In genomic region chr1:226355679-226356583, GRCh38 we compare ENCODE assay signal across 10 cellular contexts. TPM values are rescaled to one million over a fixed set of nuclear protein-coding genes. Genes with fewer than 3 reads are reported as not detected.
A peak's percentile ranks its signal among the peaks of the same experiment; 100 is the strongest.
DNase-seq lines count a peak whose midpoint lies in the region; ATAC-seq and TF ChIP-seq lines count a peak whose summit lies in the region.
"Had no signal": no experiment of that assay in that cellular context is flagged by ENCODE, and none has a peak within 500 bp of the region (broad histone marks: within the 10 kb centered on the region; RNA-seq: fewer than 3 reads in every experiment).

No MANE protein-coding gene starts in this region.

- no peaks in the 10 kb centered on the region for H3K4me1 Mint-ChIP-seq in activated naive CD4-positive, alpha-beta T cell treated with anti-CD3 and anti-CD28 coated beads, Interleukin-2, amount 50 U/mL, for 24 hours
- H3K4me1 Mint-ChIP-seq in endodermal cell (no peaks in the 10 kb centered on the region), immature natural killer cell (no peaks in the 10 kb centered on the region)

- H2AFZ ChIP-seq in MM.1S (ENCODE audit: low read length): no peak overlapping the region

- peaks cover 11% of the 10 kb centered on the region for H3K36me3 Mint-ChIP-seq in activated naive CD4-positive, alpha-beta T cell treated with anti-CD3 and anti-CD28 coated beads, Interleukin-2, amount 50 U/mL, for 24 hours
- H3K36me3 Mint-ChIP-seq in endodermal cell (ENCODE audit: low read depth) (peaks cover 42% of the 10 kb centered on the region), immature natural killer cell (peaks cover 9 to 26% (median 11%) of the 10 kb centered on the region in 3 donors)

- H3K27ac ChIP-seq in MM.1S (ENCODE audit: low read length): peak overlapping the region; percentile 53; the same call in 1 of the 2 replicates
- H3K27ac ChIP-seq in endodermal cell (ENCODE audit: low read depth, low read length): no peak overlapping the region
- H3K27ac ChIP-seq in temporal lobe (ENCODE audit: low read depth, low read length): peak overlapping the region; percentile 54
- H3K27ac ChIP-seq: vagina had no signal

- H3K27ac Mint-ChIP-seq in activated naive CD4-positive, alpha-beta T cell treated with anti-CD3 and anti-CD28 coated beads, Interleukin-2, amount 50 U/mL, for 24 hours: peak overlapping the region; percentile 65
- peak overlapping the region; percentile 58 for H3K27ac Mint-ChIP-seq in endodermal cell
- peak overlapping the region in 2 of 6 donors; percentile 44 to 71 for H3K27ac Mint-ChIP-seq in immature natural killer cell

- ATAC-seq in HG02884 (IDR thresholded peaks at IDR 0.05; ENCODE audit: unreplicated experiment): no peak

- WGBS in endodermal cell (ENCODE audit: insufficient coverage in 1 of 2, insufficient read length in 1 of 2), 2 experiments: 94 to 98% methylated on average over 6 of the region's 6 CpGs

- no peaks in the 10 kb centered on the region for H3K9me3 ChIP-seq in MM.1S (replicated peaks; ENCODE audit: insufficient read depth, low read length)
- no peaks in the 10 kb centered on the region for H3K9me3 ChIP-seq in endodermal cell (ENCODE audit: control insufficient read depth, low read length)
- H3K9me3 ChIP-seq: vagina had no signal

- H3K27me3 Mint-ChIP-seq in activated naive CD4-positive, alpha-beta T cell treated with anti-CD3 and anti-CD28 coated beads, Interleukin-2, amount 50 U/mL, for 24 hours: no peaks in the 10 kb centered on the region
- H3K27me3 Mint-ChIP-seq in endodermal cell (ENCODE audit: insufficient read depth): no peaks in the 10 kb centered on the region
- H3K27me3 Mint-ChIP-seq in immature natural killer cell (ENCODE audit: low read depth in 3 of 3): peaks cover 2 to 3% (median 2%) of the 10 kb centered on the region in 3 donors

- H3K27me3 ChIP-seq in MM.1S (replicated peaks; ENCODE audit: insufficient read depth, low read length): no peaks in the 10 kb centered on the region
- H3K27me3 ChIP-seq in endodermal cell (ENCODE audit: control insufficient read depth, insufficient read depth, low read length, poor library complexity, severe bottlenecking): no peaks in the 10 kb centered on the region
- H3K27me3 ChIP-seq: vagina had no signal

- H3K9me2 ChIP-seq in MM.1S (replicated peaks; ENCODE audit: insufficient read depth, low read length): no peaks in the 10 kb centered on the region

- DNase-seq in activated naive CD4-positive, alpha-beta T cell (lab: John Stamatoyannopoulos, UW): no peak
- DNase-seq in MM.1S: peak; percentile 80
- no peak for DNase-seq in endodermal cell
- no peak for DNase-seq in immature natural killer cell
- DNase-seq in 8988T: no peak
- DNase-seq: NCI-H2107 had no signal

- H3K4me3 ChIP-seq in MM.1S (ENCODE audit: low read length) (no peak overlapping the region), endodermal cell (ENCODE audit: low read length) (no peak overlapping the region)
- H3K4me3 ChIP-seq: vagina had no signal

- no peaks in the 10 kb centered on the region for H4K20me1 ChIP-seq in MM.1S (ENCODE audit: insufficient read depth, low read length)

- H3K36me3 ChIP-seq in MM.1S (replicated peaks; ENCODE audit: insufficient read depth, low read length): peaks cover 14% of the 10 kb centered on the region; the same call in 1 of the 2 replicates
- H3K36me3 ChIP-seq in endodermal cell (ENCODE audit: control insufficient read depth, insufficient read depth, low read length): peaks cover 32% of the 10 kb centered on the region

- H3K79me2 ChIP-seq in MM.1S (ENCODE audit: low read length): no peaks in the 10 kb centered on the region

- TF ChIP-seq CTCF in MM.1S (IDR thresholded peaks at IDR 0.05; ENCODE audit: low read length) (no peak), endodermal cell (conservative IDR thresholded peaks at IDR 0.05) (no peak)

- H3K9ac ChIP-seq in MM.1S (ENCODE audit: low read length) (peak overlapping the region; percentile 1; the same call in 1 of the 2 replicates), endodermal cell (ENCODE audit: extremely low read depth, low read length, poor library complexity, severe bottlenecking) (no peak overlapping the region)

- H3K4me1 ChIP-seq in MM.1S (ENCODE audit: low read length) (peaks cover 37% of the 10 kb centered on the region), endodermal cell (ENCODE audit: control insufficient read depth, insufficient read depth, low read length) (no peaks in the 10 kb centered on the region)
- H3K4me1 ChIP-seq: vagina had no signal

- H3K9me3 Mint-ChIP-seq in activated naive CD4-positive, alpha-beta T cell treated with anti-CD3 and anti-CD28 coated beads, Interleukin-2, amount 50 U/mL, for 24 hours: no peaks in the 10 kb centered on the region
- no peaks in the 10 kb centered on the region for H3K9me3 Mint-ChIP-seq in endodermal cell
- no peaks in the 10 kb centered on the region for H3K9me3 Mint-ChIP-seq in immature natural killer cell

- peaks cover 22% of the 10 kb centered on the region for H3F3A ChIP-seq in MM.1S (ENCODE audit: insufficient read depth, low read length)

- no peak overlapping the region for H3K4me3 Mint-ChIP-seq in activated naive CD4-positive, alpha-beta T cell treated with anti-CD3 and anti-CD28 coated beads, Interleukin-2, amount 50 U/mL, for 24 hours
- H3K4me3 Mint-ChIP-seq in endodermal cell (no peak overlapping the region), immature natural killer cell (no peak overlapping the region)

- H3K4me2 ChIP-seq in MM.1S (ENCODE audit: low read depth, low read length): peak overlapping the region; percentile 59

RNA-seq across cellular contexts. Expression of gene LIN9, which starts 47.0 kb away (rescaled TPM):
- total RNA-seq in endodermal cell (10 to 100 TPM in 1 of 2 donors, 1 to 10 TPM in 1; 9.9 to 11.3 TPM), temporal lobe (15.2 TPM)
- polyA plus RNA-seq in endodermal cell (2013, experiment 1 of 2): 15.9 TPM
- 15.4 TPM for polyA plus RNA-seq in endodermal cell (2013, experiment 2 of 2)
- 1 to 10 TPM in 2 of 3 donors, under 1 TPM in 1; 0.94 to 3.1 (median 1.8) TPM for polyA plus RNA-seq in immature natural killer cell

RNA-seq across cellular contexts. Expression of gene PARP1, which starts 52.0 kb away (rescaled TPM):
- 100 to 1,000 TPM; 170 to 173 TPM for total RNA-seq in endodermal cell
- polyA plus RNA-seq in endodermal cell (2013, experiment 1 of 2): 196 TPM
- 182 TPM for polyA plus RNA-seq in endodermal cell (2013, experiment 2 of 2)
- 92.4 TPM for total RNA-seq in temporal lobe
- polyA plus RNA-seq in immature natural killer cell: 100 to 1,000 TPM in 1 of 3 donors, 10 to 100 TPM in 2; 36.7 to 130 (median 63.2) TPM
